ENCODE assay signal across 19 cellular contexts in genomic region chr1:2946999-2947650, GRCh38.
"Had no signal": no experiment of that assay in that cellular context is flagged by ENCODE, and none has a peak within 500 bp of the region (broad histone marks: within the 10 kb centered on the region; RNA-seq: fewer than 3 reads in every experiment).

No MANE protein-coding gene starts in this region.

- H3K9me3 Mint-ChIP-seq: stimulated activated naive CD8-positive, alpha-beta T cell treated with anti-CD3 and anti-CD28 coated beads, Interleukin-15, Interleukin-2, amounts not matched to agents 100 ng/mL and 50 ng/mL, for 24 hours; T-helper 1 cell treated with Interleukin-12 subunit alpha and Interleukin-12 subunit beta and Interleukin-4 antibody, amounts not matched to agents 30 μg/mL and 1 μg/mL, for 36 hours had no signal

- H3K27ac Mint-ChIP-seq: activated naive CD8-positive, alpha-beta T cell; nephron; stimulated activated naive CD8-positive, alpha-beta T cell treated with anti-CD3 and anti-CD28 coated beads, Interleukin-15, Interleukin-2, amounts not matched to agents 100 ng/mL and 50 ng/mL, for 24 hours; T-helper 1 cell treated with Interleukin-12 subunit alpha and Interleukin-12 subunit beta and Interleukin-4 antibody, amounts not matched to agents 30 μg/mL and 1 μg/mL, for 36 hours had no signal

- H3K27ac ChIP-seq: gastrocnemius medialis, heart left ventricle, left lung, parathyroid adenoma, suprapubic skin, transverse colon, vagina had no signal

- H3K9me3 ChIP-seq: gastrocnemius medialis, heart left ventricle, left lung, suprapubic skin, transverse colon, vagina had no signal

- ATAC-seq: gastrocnemius medialis, heart left ventricle, left lung had no signal

- H3K4me3 ChIP-seq: gastrocnemius medialis, heart left ventricle, left lung, suprapubic skin, transverse colon, vagina had no signal

- H3K36me3 ChIP-seq: gastrocnemius medialis, heart left ventricle, left lung, suprapubic skin, transverse colon, vagina had no signal

- H3K4me1 ChIP-seq: gastrocnemius medialis, left lung, parathyroid adenoma, suprapubic skin, transverse colon, vagina had no signal

- H3K36me3 Mint-ChIP-seq: activated naive CD8-positive, alpha-beta T cell had no signal

- H3K27me3 ChIP-seq: vagina had no signal

- H3K4me3 Mint-ChIP-seq: activated naive CD8-positive, alpha-beta T cell; nephron; stimulated activated naive CD8-positive, alpha-beta T cell treated with anti-CD3 and anti-CD28 coated beads, Interleukin-15, Interleukin-2, amounts not matched to agents 100 ng/mL and 50 ng/mL, for 24 hours; T-helper 1 cell treated with Interleukin-12 subunit alpha and Interleukin-12 subunit beta and Interleukin-4 antibody, amounts not matched to agents 30 μg/mL and 1 μg/mL, for 36 hours had no signal

- DNase-seq: activated CD4-positive, alpha-beta T cell treated with anti-CD3 and anti-CD28 coated beads for 1 hour; activated CD4-positive, alpha-beta T cell treated with anti-CD3 and anti-CD28 coated beads, Interleukin-2, amount 50 U/mL, for 4 hours; activated gamma-delta T cell; cerebellar nuclear complex; effector CD4-positive, alpha-beta T cell; gastrocnemius medialis; mesenchymal stem cell; stimulated activated CD4-positive, alpha-beta T cell treated with anti-CD3 and anti-CD28 coated beads, Interleukin-12 subunit alpha, Interleukin-12 subunit beta, amount 100 ng/mL, for 4 hours; stimulated activated CD4-positive, alpha-beta T cell treated with anti-CD3 and anti-CD28 coated beads, Interleukin-1b, Interleukin-23, amount 100 ng/mL, for 48 hours; transverse colon had no signal
